ENCODE assay signal across 8 cellular contexts in genomic region chr2:177147093-177147694, GRCh38.
A peak's percentile ranks its signal among the peaks of the same experiment; 100 is the strongest.
DNase-seq lines count a peak whose midpoint lies in the region; ATAC-seq and TF ChIP-seq lines count a peak whose summit lies in the region.

No MANE protein-coding gene starts in this region.

- H3K36me3 ChIP-seq in Peyer's patch (no peaks in the 10 kb centered on the region), endodermal cell (ENCODE audit: control insufficient read depth, insufficient read depth, low read length) (no peaks in the 10 kb centered on the region)

- H3K4me3 Mint-ChIP-seq in endodermal cell: no peak overlapping the region
- H3K4me3 Mint-ChIP-seq in naive thymus-derived CD8-positive, alpha-beta T cell: peak overlapping the region in 2 of 10 donors; percentile 4 to 13

- POLR2A ChIA-PET in naive thymus-derived CD8-positive, alpha-beta T cell (lab: Charles Lee): interaction anchor here (0.6 to 1.1 kb wide), 2 partner anchors 99 to 117 kb away, joined by 5 read pairs; partner anchors contain the start of gene NFE2L2

- H3K9ac ChIP-seq in endodermal cell (ENCODE audit: extremely low read depth, low read length, poor library complexity, severe bottlenecking): no peak overlapping the region

- DNase-seq in DMS79 treated with DMSO at 0.1 percent for 48 hours (lab: John Stamatoyannopoulos, UW) (peak; percentile 77), GM20000 (ENCODE audit: low spot score) (peak; percentile 50), LoVo (ENCODE audit: low spot score) (peak; percentile 55), Peyer's patch (no peak), endodermal cell (no peak), cortex of kidney (lab: John Stamatoyannopoulos, UW) (no peak)
- DNase-seq in naive thymus-derived CD8-positive, alpha-beta T cell: peak in 5 of 10 donors; percentile 18 to 63 (median 53)

- peaks cover 7% of the 10 kb centered on the region for H3K4me1 Mint-ChIP-seq in endodermal cell
- H3K4me1 Mint-ChIP-seq in naive thymus-derived CD8-positive, alpha-beta T cell: peaks cover 5 to 16% (median 11%) of the 10 kb centered on the region in 4 donors

- WGBS in endodermal cell (ENCODE audit: insufficient coverage in 1 of 2, insufficient read length in 1 of 2), 2 experiments: 10% methylated on average over 2 of the region's 2 CpGs; no CpG with 5 or more reads in 1 of the 2 experiments

- TF ChIP-seq CTCF in GM20000 (IDR thresholded peaks at IDR 0.05; ENCODE audit: extremely low read depth, missing control alignments) (peak; percentile 27), Peyer's patch (IDR thresholded peaks at IDR 0.05) (peak in 5 of 6 experiments; percentile 51 to 74 (median 70)), endodermal cell (conservative IDR thresholded peaks at IDR 0.05) (peak; percentile 80)

- H3K9me3 Mint-ChIP-seq in endodermal cell: no peaks in the 10 kb centered on the region
- H3K9me3 Mint-ChIP-seq in naive thymus-derived CD8-positive, alpha-beta T cell: no peaks in the 10 kb centered on the region

- no peaks in the 10 kb centered on the region for H3K27me3 ChIP-seq in Peyer's patch
- peaks cover 27% of the 10 kb centered on the region for H3K27me3 ChIP-seq in endodermal cell (ENCODE audit: control insufficient read depth, insufficient read depth, low read length, poor library complexity, severe bottlenecking)

- H3K36me3 Mint-ChIP-seq in endodermal cell (ENCODE audit: low read depth): no peaks in the 10 kb centered on the region
- H3K36me3 Mint-ChIP-seq in naive thymus-derived CD8-positive, alpha-beta T cell: no peaks in the 10 kb centered on the region

- H3K4me1 ChIP-seq in Peyer's patch (peaks cover 0 to 9% (median 2%) of the 10 kb centered on the region in 4 donors), endodermal cell (ENCODE audit: control insufficient read depth, insufficient read depth, low read length) (no peaks in the 10 kb centered on the region)

- ATAC-seq in naive thymus-derived CD8-positive, alpha-beta T cell: peak; percentile 50 to 52
- ATAC-seq in GM19463 (IDR thresholded peaks at IDR 0.05; ENCODE audit: unreplicated experiment): no peak

- no peak for TF ChIP-seq POLR2A in Peyer's patch (IDR thresholded peaks at IDR 0.05)

- H3K9me3 ChIP-seq in Peyer's patch: no peaks in the 10 kb centered on the region
- no peaks in the 10 kb centered on the region for H3K9me3 ChIP-seq in endodermal cell (ENCODE audit: control insufficient read depth, low read length)

- H3K4me3 ChIP-seq in Peyer's patch (no peak overlapping the region), endodermal cell (ENCODE audit: low read length) (no peak overlapping the region)

- no peak overlapping the region for H3K27ac Mint-ChIP-seq in endodermal cell
- no peak overlapping the region for H3K27ac Mint-ChIP-seq in naive thymus-derived CD8-positive, alpha-beta T cell

- peaks cover 25% of the 10 kb centered on the region for H3K27me3 Mint-ChIP-seq in endodermal cell (ENCODE audit: insufficient read depth)
- peaks cover 20 to 66% (median 29%) of the 10 kb centered on the region in 5 donors for H3K27me3 Mint-ChIP-seq in naive thymus-derived CD8-positive, alpha-beta T cell

- no peak overlapping the region for H3K27ac ChIP-seq in Peyer's patch
- no peak overlapping the region for H3K27ac ChIP-seq in endodermal cell (ENCODE audit: low read depth, low read length)

Comparison
In these comparisons a context has a peak if more than half of its experiments do, and no peak if none do; other contexts are left out.
1. DNase-seq: peak in DMS79 treated with DMSO at 0.1 percent for 48 hours (single experiment), GM20000 (single experiment) and LoVo (single experiment); none in Peyer's patch (0 of 3), endodermal cell (single experiment) and cortex of kidney (single experiment).
2. CTCF ChIP-seq: peak in every context shown above with its lines; median percentile 80 in endodermal cell; 70 in Peyer's patch; 27 in GM20000.